In the genomic region with DNA sequence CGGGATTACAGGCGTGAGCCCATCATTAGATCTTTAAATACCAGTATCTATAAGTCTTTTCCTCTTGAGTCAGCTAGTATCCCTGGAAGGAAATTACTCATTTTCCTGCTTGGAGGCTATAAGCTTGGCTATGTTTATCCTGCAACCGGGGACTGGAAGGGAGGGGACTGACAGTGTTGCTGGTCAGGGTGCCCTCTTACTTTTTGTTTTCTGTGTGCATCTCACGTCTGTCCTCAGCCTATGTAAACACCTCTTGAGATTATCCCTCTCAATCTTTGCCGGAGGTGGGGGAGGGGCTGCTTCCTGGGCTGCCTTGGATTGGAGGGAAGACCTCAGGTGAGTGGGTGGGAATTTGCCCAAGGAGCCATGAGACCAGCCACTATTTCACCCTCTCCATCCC, we compare ENCODE assay signal across 15 cellular contexts. TPM values are rescaled to one million over a fixed set of nuclear protein-coding genes. Genes with fewer than 3 reads are reported as not detected.
A peak's percentile ranks its signal among the peaks of the same experiment; 100 is the strongest.
DNase-seq lines count a peak whose midpoint lies in the region; ATAC-seq, FAIRE-seq and TF ChIP-seq lines count a peak whose summit lies in the region.
"Had no signal": no experiment of that assay in that cellular context is flagged by ENCODE, and none has a peak within 500 bp of the region (broad histone marks: within the 10 kb centered on the region; RNA-seq: fewer than 3 reads in every experiment).

No MANE protein-coding gene starts in this region.

- peaks cover 20% of the 10 kb centered on the region for H3K36me3 ChIP-seq in PC-3 (ENCODE audit: low read depth, low read length)
- H3K36me3 ChIP-seq in fibroblast of lung (ENCODE audit: control insufficient read depth, insufficient read depth, low read length), result peaks cover 12% of the 10 kb centered on the region
- H3K36me3 ChIP-seq in gastrocnemius medialis, result peaks cover 0 to 13% of the 10 kb centered on the region in 2 donors
- H3K36me3 ChIP-seq: neural progenitor cell had no signal

- ATAC-seq in PC-3, result peak; percentile 81
- peak in 1 of 2 donors; percentile 44 for ATAC-seq in gastrocnemius medialis
- no peak for ATAC-seq in sciatic nerve
- ATAC-seq: activated CD8-positive, alpha-beta T cell treated with anti-CD3 and anti-CD28 coated beads, Interleukin-2, amount 10 ng/mL, durations not matched to agents 7 days and 5 days; HCT116 had no signal

- no peaks in the 10 kb centered on the region for H3K9me2 ChIP-seq in PC-3 (replicated peaks; ENCODE audit: low read length)

- no peak overlapping the region for H3K9ac ChIP-seq in PC-3 (ENCODE audit: low read length)
- no peak overlapping the region for H3K9ac ChIP-seq in fibroblast of lung (ENCODE audit: insufficient read depth, low read length)
- H3K9ac ChIP-seq: neural progenitor cell had no signal

- TF ChIP-seq POLR2A in H54 (IDR thresholded peaks at IDR 0.05; ENCODE audit: low read depth, low read length) (no peak), gastrocnemius medialis (IDR thresholded peaks at IDR 0.05) (peak in 1 of 2 donors; percentile 30)

- in situ Hi-C loops in gastrocnemius medialis (cut with MboI; ENCODE audit: low sequenced_read_pairs in 4 of 4), result no loop called here

- H3K4me2 ChIP-seq in PC-3 (ENCODE audit: low read length), result peak overlapping the region; percentile 17; the same call in 1 of the 2 replicates
- H3K4me2 ChIP-seq in fibroblast of lung (ENCODE audit: extremely low read depth, insufficient read depth, low read length), result no peak overlapping the region
- H3K4me2 ChIP-seq: neural progenitor cell had no signal

- CTCF ChIA-PET in PC-3 (lab: Charles Lee), result no interaction called here

- no peak for FAIRE-seq in H54 (lab: Jason Lieb, UNC)
- FAIRE-seq: islet of Langerhans had no signal

- no peaks in the 10 kb centered on the region for H3K79me2 ChIP-seq in PC-3 (ENCODE audit: low read length)
- H3K79me2 ChIP-seq in fibroblast of lung (ENCODE audit: control insufficient read depth, insufficient read depth, low read length), result no peaks in the 10 kb centered on the region

- H4K20me1 ChIP-seq in PC-3 (ENCODE audit: low read length), result no peaks in the 10 kb centered on the region
- H4K20me1 ChIP-seq in fibroblast of lung (ENCODE audit: control insufficient read depth, extremely low read depth, insufficient read depth, low read length), result no peaks in the 10 kb centered on the region

- no peak for TF ChIP-seq CTCF in PC-3 (conservative IDR thresholded peaks at IDR 0.05; ENCODE audit: low read depth, low read length)
- no peak for TF ChIP-seq CTCF in fibroblast of lung (conservative IDR thresholded peaks at IDR 0.05 in 1 of 2, IDR thresholded peaks at IDR 0.05 in 1 of 2; ENCODE audit: low read depth in 1 of 2, low read length in 2 of 2)
- TF ChIP-seq CTCF in gastrocnemius medialis (IDR thresholded peaks at IDR 0.05 in 4 of 5, conservative IDR thresholded peaks at IDR 0.05 in 1 of 5), result no peak

- DNase-seq in H54 (ENCODE audit: insufficient read length, low spot score) (peak; percentile 44), PC-3 (peak; percentile 71), fibroblast of lung (ENCODE audit: low read depth in 2 of 2) (peak; percentile 38 to 58), gastrocnemius medialis (peak in 1 of 2 donors; percentile 24), sciatic nerve (ENCODE audit: low spot score) (no peak), dedifferentiated amniotic fluid mesenchymal stem cell (ENCODE audit: extremely low spot score) (no peak), NCI-H1930 (lab: John Stamatoyannopoulos, UW) (no peak), COLO668 (lab: John Stamatoyannopoulos, UW; ENCODE audit: unreplicated experiment) (no peak)
- DNase-seq: activated CD8-positive, alpha-beta T cell treated with anti-CD3 and anti-CD28 coated beads, Interleukin-2, amount 10 ng/mL, durations not matched to agents 7 days and 5 days; CD4-positive, alpha-beta T cell; NCI-H774 had no signal

- no peak overlapping the region for H3K4me3 ChIP-seq in PC-3 (ENCODE audit: low read length)
- H3K4me3 ChIP-seq in fibroblast of lung (replicated peaks in 1 of 4; ENCODE audit: control extremely low read depth in 1 of 4, insufficient read depth in 1 of 4, low read depth in 3 of 4, low read length in 4 of 4), result no peak overlapping the region
- peak overlapping the region in 1 of 4 donors; percentile 23 for H3K4me3 ChIP-seq in gastrocnemius medialis
- H3K4me3 ChIP-seq: neural progenitor cell had no signal

- BruUV-seq in PC-3 (replicated peaks; lab: Mats Ljungman, UMichigan), result no TSS peak

- H3K4me1 ChIP-seq in PC-3 (ENCODE audit: insufficient read depth, low read length) (peaks cover 26% of the 10 kb centered on the region), fibroblast of lung (ENCODE audit: control insufficient read depth, extremely low read depth, insufficient read depth, low read length) (peaks cover 12% of the 10 kb centered on the region), gastrocnemius medialis (peaks cover 62 to 64% of the 10 kb centered on the region in 2 donors)
- H3K4me1 ChIP-seq: neural progenitor cell had no signal

- H3K27me3 ChIP-seq in PC-3 (ENCODE audit: low read length) (no peaks in the 10 kb centered on the region), fibroblast of lung (ENCODE audit: control insufficient read depth, insufficient read depth, low read length) (no peaks in the 10 kb centered on the region), gastrocnemius medialis (no peaks in the 10 kb centered on the region)
- H3K27me3 ChIP-seq: neural progenitor cell had no signal

- no peaks in the 10 kb centered on the region for H3F3A ChIP-seq in PC-3 (ENCODE audit: low read length, unreplicated experiment)

- H2AFZ ChIP-seq in PC-3 (ENCODE audit: low read length) (no peak overlapping the region), fibroblast of lung (ENCODE audit: low read length) (no peak overlapping the region)
- H2AFZ ChIP-seq: neural progenitor cell had no signal

- H3K9me3 ChIP-seq in PC-3 (ENCODE audit: low read length) (no peaks in the 10 kb centered on the region), fibroblast of lung (ENCODE audit: control insufficient read depth, insufficient read depth, low read depth, low read length) (no peaks in the 10 kb centered on the region), gastrocnemius medialis (no peaks in the 10 kb centered on the region)

- POLR2A ChIA-PET in PC-3 (lab: Charles Lee; ENCODE audit: unreplicated experiment), result no interaction called here

- peak overlapping the region; percentile 40 for H3K27ac ChIP-seq in PC-3 (ENCODE audit: low read length)
- no peak overlapping the region for H3K27ac ChIP-seq in fibroblast of lung (ENCODE audit: insufficient read depth, low read length)
- H3K27ac ChIP-seq in gastrocnemius medialis, result peak overlapping the region; percentile 80 to 84 (median 82)
- H3K27ac ChIP-seq: neural progenitor cell had no signal

- intact Hi-C loops in PC-3 (cut with micrococcal nuclease), result no loop called here
- intact Hi-C loops in gastrocnemius medialis (cut with DNase I; ENCODE audit: low total_unique reads), result no loop called here
- intact Hi-C loops in sciatic nerve (cut with DNase I), result no loop called here

RNA-seq across cellular contexts. Expression of a gene that starts 37.0 kb away (rescaled TPM):
- total RNA-seq in PC-3 (2014; rRNA removed) (18.4 and 36.3 TPM in 2 replicates), fibroblast of lung (41.8 and 52.9 TPM in 2 replicates), gastrocnemius medialis (10 to 100 TPM; 23.5 to 73.0 (median 51.1) TPM), sciatic nerve (67.8 TPM)
- polyA plus RNA-seq in fibroblast of lung, result 13.2 and 19.2 TPM in 2 replicates
- polyA plus RNA-seq in fibroblast of lung (2012), result 15.5 and 18.1 TPM in 2 replicates
- polyA minus RNA-seq in fibroblast of lung (ENCODE audit: low replicate concordance), result 172 and 236 TPM in 2 replicates

RNA-seq across cellular contexts. Expression of a gene that starts 37.1 kb away (rescaled TPM):
- total RNA-seq in PC-3 (2014; rRNA removed) (not detected in 2 replicates), fibroblast of lung (not detected in 2 replicates), gastrocnemius medialis (not detected), sciatic nerve (not detected)
- not detected in 2 replicates for polyA plus RNA-seq in fibroblast of lung
- not detected in 2 replicates for polyA plus RNA-seq in fibroblast of lung (2012)
- not detected in 2 replicates for polyA minus RNA-seq in fibroblast of lung (ENCODE audit: low replicate concordance)
- total RNA-seq: activated CD8-positive, alpha-beta T cell treated with anti-CD3 and anti-CD28 coated beads, Interleukin-2, amount 10 ng/mL, durations not matched to agents 7 days and 5 days; CD4-positive, alpha-beta T cell had no signal
- polyA plus RNA-seq: thymus had no signal

Comparison
In these comparisons a context has a peak if more than half of its experiments do, and no peak if none do; other contexts are left out.
1. DNase-seq: peak in H54 (single experiment), PC-3 (single experiment) and fibroblast of lung (2 of 2); none in sciatic nerve (single experiment), dedifferentiated amniotic fluid mesenchymal stem cell (single experiment), NCI-H1930 (0 of 2) and COLO668 (single experiment).